ENCODE assay signal across 1 cellular context in the genomic region with DNA sequence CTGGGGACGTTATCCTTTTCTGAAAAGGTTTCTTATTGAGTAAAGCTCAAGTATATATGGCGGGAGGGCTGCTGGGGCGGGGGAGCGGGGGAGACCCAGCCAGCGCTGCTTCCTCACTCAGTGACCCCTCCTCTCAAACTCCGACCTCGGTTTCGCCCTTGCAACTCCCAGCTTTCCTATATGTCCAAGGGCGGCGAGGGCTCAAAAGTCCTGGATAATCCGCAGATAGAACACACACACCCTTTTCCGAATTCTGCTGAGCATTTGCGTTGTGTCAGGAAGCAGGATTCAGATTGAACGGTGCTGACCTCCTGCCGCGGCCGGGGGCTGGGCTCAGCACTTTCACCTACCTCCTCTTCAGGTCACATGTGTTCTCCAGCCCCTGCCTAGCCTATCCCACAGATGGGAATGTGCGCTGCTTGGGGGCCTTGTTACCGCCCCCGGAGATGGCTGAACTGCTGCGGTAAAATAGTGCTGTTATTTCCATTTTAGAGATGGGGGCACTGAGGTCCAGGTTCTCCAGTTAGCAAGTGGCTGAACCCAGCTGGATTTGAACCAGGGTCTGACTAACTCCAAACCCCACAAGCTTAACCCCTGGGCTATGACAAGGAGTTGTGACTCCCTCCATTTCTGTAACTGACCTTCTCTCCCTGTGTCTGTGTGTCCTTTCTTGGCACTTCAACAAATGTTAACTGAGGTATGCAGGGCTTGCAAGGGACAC.
A peak's percentile ranks its signal among the peaks of the same experiment; 100 is the strongest.
TF ChIP-seq lines count a peak whose summit lies in the region.

No MANE protein-coding gene starts in this region.

TF ChIP-seq in K562, 482 proteins besides CTCF, POLR2A, EP300 and RAD21 (continued from another document):
- TF ChIP-seq, protein P1, sequence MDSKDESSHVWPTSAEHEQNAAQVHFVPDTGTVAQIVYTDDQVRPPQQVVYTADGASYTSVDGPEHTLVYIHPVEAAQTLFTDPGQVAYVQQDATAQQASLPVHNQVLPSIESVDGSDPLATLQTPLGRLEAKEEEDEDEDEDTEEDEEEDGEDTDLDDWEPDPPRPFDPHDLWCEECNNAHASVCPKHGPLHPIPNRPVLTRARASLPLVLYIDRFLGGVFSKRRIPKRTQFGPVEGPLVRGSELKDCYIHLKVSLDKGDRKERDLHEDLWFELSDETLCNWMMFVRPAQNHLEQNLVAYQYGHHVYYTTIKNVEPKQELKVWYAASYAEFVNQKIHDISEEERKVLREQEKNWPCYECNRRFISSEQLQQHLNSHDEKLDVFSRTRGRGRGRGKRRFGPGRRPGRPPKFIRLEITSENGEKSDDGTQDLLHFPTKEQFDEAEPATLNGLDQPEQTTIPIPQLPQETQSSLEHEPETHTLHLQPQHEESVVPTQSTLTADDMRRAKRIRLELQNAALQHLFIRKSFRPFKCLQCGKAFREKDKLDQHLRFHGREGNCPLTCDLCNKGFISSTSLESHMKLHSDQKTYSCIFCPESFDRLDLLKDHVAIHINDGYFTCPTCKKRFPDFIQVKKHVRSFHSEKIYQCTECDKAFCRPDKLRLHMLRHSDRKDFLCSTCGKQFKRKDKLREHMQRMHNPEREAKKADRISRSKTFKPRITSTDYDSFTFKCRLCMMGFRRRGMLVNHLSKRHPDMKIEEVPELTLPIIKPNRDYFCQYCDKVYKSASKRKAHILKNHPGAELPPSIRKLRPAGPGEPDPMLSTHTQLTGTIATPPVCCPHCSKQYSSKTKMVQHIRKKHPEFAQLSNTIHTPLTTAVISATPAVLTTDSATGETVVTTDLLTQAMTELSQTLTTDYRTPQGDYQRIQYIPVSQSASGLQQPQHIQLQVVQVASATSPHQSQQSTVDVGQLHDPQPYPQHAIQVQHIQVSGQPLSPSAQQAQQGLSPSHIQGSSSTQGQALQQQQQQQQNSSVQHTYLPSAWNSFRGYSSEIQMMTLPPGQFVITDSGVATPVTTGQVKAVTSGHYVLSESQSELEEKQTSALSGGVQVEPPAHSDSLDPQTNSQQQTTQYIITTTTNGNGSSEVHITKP (IDR thresholded peaks at IDR 0.05; ENCODE audit: partially characterized antibody) = peak; percentile 82
- TF ChIP-seq, protein P2, sequence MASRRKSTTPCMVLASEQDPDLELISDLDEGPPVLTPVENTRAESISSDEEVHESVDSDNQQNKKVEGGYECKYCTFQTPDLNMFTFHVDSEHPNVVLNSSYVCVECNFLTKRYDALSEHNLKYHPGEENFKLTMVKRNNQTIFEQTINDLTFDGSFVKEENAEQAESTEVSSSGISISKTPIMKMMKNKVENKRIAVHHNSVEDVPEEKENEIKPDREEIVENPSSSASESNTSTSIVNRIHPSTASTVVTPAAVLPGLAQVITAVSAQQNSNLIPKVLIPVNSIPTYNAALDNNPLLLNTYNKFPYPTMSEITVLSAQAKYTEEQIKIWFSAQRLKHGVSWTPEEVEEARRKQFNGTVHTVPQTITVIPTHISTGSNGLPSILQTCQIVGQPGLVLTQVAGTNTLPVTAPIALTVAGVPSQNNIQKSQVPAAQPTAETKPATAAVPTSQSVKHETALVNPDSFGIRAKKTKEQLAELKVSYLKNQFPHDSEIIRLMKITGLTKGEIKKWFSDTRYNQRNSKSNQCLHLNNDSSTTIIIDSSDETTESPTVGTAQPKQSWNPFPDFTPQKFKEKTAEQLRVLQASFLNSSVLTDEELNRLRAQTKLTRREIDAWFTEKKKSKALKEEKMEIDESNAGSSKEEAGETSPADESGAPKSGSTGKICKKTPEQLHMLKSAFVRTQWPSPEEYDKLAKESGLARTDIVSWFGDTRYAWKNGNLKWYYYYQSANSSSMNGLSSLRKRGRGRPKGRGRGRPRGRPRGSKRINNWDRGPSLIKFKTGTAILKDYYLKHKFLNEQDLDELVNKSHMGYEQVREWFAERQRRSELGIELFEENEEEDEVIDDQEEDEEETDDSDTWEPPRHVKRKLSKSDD (conservative IDR thresholded peaks at IDR 0.05; ENCODE audit: low read length) = no peak
- TF ChIP-seq, protein P3, sequence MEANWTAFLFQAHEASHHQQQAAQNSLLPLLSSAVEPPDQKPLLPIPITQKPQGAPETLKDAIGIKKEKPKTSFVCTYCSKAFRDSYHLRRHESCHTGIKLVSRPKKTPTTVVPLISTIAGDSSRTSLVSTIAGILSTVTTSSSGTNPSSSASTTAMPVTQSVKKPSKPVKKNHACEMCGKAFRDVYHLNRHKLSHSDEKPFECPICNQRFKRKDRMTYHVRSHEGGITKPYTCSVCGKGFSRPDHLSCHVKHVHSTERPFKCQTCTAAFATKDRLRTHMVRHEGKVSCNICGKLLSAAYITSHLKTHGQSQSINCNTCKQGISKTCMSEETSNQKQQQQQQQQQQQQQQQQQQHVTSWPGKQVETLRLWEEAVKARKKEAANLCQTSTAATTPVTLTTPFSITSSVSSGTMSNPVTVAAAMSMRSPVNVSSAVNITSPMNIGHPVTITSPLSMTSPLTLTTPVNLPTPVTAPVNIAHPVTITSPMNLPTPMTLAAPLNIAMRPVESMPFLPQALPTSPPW (CRISPR knock-in tag; IDR thresholded peaks at IDR 0.05) = no peak
- TF ChIP-seq ZNF695 (CRISPR knock-in tag; IDR thresholded peaks at IDR 0.05) (no peak), HMGN3 (IDR thresholded peaks at IDR 0.05; ENCODE audit: borderline replicate concordance, extremely low read depth, insufficient read length, low read depth, low read length) (no peak), CBX2 (IDR thresholded peaks at IDR 0.05; ENCODE audit: insufficient read depth, low read length, poor library complexity, severe bottlenecking) (no peak), ZNF175 (CRISPR knock-in tag; IDR thresholded peaks at IDR 0.05; ENCODE audit: low read depth) (no peak), KLF10 (CRISPR knock-in tag; IDR thresholded peaks at IDR 0.05) (no peak), ASH1L (IDR thresholded peaks at IDR 0.05; ENCODE audit: borderline replicate concordance, low read depth, partially characterized antibody) (no peak), ZNF436 (CRISPR knock-in tag; IDR thresholded peaks at IDR 0.05) (no peak), NR2C1 (IDR thresholded peaks at IDR 0.05) (no peak), NR2C1 (tag; IDR thresholded peaks at IDR 0.05) (no peak), ZNF561 (CRISPR knock-in tag; conservative IDR thresholded peaks at IDR 0.05) (no peak), FOXK1 (CRISPR knock-in tag; IDR thresholded peaks at IDR 0.05; ENCODE audit: borderline replicate concordance) (no peak), NCOA6 (IDR thresholded peaks at IDR 0.05) (no peak), RBM14 (IDR thresholded peaks at IDR 0.05; ENCODE audit: borderline replicate concordance, insufficient read depth, low read depth, low read length) (no peak), MCM5 (IDR thresholded peaks at IDR 0.05; ENCODE audit: low read depth) (no peak)
- TF ChIP-seq, protein P4, sequence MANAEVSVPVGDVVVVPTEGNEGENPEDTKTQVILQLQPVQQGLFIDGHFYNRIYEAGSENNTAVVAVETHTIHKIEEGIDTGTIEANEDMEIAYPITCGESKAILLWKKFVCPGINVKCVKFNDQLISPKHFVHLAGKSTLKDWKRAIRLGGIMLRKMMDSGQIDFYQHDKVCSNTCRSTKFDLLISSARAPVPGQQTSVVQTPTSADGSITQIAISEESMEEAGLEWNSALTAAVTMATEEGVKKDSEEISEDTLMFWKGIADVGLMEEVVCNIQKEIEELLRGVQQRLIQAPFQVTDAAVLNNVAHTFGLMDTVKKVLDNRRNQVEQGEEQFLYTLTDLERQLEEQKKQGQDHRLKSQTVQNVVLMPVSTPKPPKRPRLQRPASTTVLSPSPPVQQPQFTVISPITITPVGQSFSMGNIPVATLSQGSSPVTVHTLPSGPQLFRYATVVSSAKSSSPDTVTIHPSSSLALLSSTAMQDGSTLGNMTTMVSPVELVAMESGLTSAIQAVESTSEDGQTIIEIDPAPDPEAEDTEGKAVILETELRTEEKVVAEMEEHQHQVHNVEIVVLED (CRISPR knock-in tag; IDR thresholded peaks at IDR 0.05) = no peak
